Comparison of ENCODE assay signal across 1 cellular context in the genomic region with DNA sequence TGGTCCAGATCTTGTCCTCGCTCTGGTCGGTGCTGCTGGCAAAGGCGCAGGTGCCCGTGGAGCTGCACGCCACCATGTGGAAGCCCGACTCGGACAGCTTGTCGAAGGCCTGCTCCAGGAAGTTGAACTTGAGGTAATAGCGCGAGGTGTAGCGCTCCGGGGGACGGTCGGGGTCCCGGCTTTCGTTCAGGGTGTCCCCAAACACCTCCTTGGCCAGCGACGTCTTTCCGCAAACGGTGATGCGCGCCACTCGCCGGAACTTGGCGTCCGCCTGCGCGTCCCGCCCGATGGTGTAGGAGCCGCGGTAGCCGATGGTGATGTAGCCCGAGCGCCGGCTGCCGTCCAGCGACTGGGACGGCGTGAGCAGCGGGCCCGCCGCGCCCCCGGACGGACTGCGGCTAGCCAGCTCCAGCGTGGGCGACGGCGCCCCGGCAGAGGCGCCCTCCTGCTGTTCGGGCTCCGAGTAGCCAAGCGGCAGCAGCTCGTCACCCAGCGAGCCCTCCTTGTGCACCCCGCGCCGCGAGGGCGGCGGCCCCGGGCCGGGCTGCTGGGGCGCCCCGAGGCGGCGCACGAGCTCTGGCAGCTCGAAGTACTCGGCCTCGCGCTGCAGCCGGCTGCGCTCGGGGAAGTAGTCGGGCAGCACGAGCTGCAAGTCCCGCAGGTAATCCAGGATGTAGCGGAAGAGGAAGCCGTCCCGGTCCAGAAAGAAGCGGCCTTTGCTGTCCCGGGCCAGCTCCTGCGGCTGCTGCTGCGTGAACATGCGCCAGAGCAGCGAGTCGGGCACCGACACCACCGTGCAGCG.
TF ChIP-seq lines count a peak whose summit lies in the region.

No MANE protein-coding gene starts in this region.

TF ChIP-seq in HEK293, 187 proteins besides CTCF, POLR2A, EP300 and RAD21 (continued from another document and continues in another):
- TF ChIP-seq, protein P1, sequence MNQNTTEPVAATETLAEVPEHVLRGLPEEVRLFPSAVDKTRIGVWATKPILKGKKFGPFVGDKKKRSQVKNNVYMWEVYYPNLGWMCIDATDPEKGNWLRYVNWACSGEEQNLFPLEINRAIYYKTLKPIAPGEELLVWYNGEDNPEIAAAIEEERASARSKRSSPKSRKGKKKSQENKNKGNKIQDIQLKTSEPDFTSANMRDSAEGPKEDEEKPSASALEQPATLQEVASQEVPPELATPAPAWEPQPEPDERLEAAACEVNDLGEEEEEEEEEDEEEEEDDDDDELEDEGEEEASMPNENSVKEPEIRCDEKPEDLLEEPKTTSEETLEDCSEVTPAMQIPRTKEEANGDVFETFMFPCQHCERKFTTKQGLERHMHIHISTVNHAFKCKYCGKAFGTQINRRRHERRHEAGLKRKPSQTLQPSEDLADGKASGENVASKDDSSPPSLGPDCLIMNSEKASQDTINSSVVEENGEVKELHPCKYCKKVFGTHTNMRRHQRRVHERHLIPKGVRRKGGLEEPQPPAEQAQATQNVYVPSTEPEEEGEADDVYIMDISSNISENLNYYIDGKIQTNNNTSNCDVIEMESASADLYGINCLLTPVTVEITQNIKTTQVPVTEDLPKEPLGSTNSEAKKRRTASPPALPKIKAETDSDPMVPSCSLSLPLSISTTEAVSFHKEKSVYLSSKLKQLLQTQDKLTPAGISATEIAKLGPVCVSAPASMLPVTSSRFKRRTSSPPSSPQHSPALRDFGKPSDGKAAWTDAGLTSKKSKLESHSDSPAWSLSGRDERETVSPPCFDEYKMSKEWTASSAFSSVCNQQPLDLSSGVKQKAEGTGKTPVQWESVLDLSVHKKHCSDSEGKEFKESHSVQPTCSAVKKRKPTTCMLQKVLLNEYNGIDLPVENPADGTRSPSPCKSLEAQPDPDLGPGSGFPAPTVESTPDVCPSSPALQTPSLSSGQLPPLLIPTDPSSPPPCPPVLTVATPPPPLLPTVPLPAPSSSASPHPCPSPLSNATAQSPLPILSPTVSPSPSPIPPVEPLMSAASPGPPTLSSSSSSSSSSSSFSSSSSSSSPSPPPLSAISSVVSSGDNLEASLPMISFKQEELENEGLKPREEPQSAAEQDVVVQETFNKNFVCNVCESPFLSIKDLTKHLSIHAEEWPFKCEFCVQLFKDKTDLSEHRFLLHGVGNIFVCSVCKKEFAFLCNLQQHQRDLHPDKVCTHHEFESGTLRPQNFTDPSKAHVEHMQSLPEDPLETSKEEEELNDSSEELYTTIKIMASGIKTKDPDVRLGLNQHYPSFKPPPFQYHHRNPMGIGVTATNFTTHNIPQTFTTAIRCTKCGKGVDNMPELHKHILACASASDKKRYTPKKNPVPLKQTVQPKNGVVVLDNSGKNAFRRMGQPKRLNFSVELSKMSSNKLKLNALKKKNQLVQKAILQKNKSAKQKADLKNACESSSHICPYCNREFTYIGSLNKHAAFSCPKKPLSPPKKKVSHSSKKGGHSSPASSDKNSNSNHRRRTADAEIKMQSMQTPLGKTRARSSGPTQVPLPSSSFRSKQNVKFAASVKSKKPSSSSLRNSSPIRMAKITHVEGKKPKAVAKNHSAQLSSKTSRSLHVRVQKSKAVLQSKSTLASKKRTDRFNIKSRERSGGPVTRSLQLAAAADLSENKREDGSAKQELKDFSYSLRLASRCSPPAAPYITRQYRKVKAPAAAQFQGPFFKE (tag by site-specific recombination; IDR thresholded peaks at IDR 0.05; ENCODE audit: borderline replicate concordance), result no peak
- TF ChIP-seq ZNF174 (tag by site-specific recombination; IDR thresholded peaks at IDR 0.05), result no peak
- no peak for TF ChIP-seq ZNF155 (tag by site-specific recombination; IDR thresholded peaks at IDR 0.05)
- no peak for TF ChIP-seq ZNF660 (tag by site-specific recombination; IDR thresholded peaks at IDR 0.05)
- TF ChIP-seq ZNF555 (tag by site-specific recombination; conservative IDR thresholded peaks at IDR 0.05), result no peak
- no peak for TF ChIP-seq ZNF791 (tag by site-specific recombination; IDR thresholded peaks at IDR 0.05)
- TF ChIP-seq ZNF423 (tag by site-specific recombination; IDR thresholded peaks at IDR 0.05), result 0 out of 2 replicates have a peak, but pooled peaks have one; percentile 32
- no peak for TF ChIP-seq OVOL3 (tag by site-specific recombination; IDR thresholded peaks at IDR 0.05)
- no peak for TF ChIP-seq ZNF610 (tag by site-specific recombination; IDR thresholded peaks at IDR 0.05; ENCODE audit: borderline replicate concordance)
- TF ChIP-seq TCF7L2 (IDR thresholded peaks at IDR 0.05; ENCODE audit: borderline replicate concordance, low read depth, low read length), result no peak
- TF ChIP-seq ZNF16 (tag by site-specific recombination; IDR thresholded peaks at IDR 0.05; ENCODE audit: low read depth), result no peak
- peak; percentile 14; the same call in 1 of the 2 replicates for TF ChIP-seq SP7 (tag by site-specific recombination; IDR thresholded peaks at IDR 0.05)
- no peak for TF ChIP-seq ZNF544 (tag by site-specific recombination; IDR thresholded peaks at IDR 0.05)
- no peak for TF ChIP-seq HOXC10 (CRISPR knock-in tag; IDR thresholded peaks at IDR 0.05)
- no peak for TF ChIP-seq ZNF404 (tag by site-specific recombination; IDR thresholded peaks at IDR 0.05)
- TF ChIP-seq, protein P2, sequence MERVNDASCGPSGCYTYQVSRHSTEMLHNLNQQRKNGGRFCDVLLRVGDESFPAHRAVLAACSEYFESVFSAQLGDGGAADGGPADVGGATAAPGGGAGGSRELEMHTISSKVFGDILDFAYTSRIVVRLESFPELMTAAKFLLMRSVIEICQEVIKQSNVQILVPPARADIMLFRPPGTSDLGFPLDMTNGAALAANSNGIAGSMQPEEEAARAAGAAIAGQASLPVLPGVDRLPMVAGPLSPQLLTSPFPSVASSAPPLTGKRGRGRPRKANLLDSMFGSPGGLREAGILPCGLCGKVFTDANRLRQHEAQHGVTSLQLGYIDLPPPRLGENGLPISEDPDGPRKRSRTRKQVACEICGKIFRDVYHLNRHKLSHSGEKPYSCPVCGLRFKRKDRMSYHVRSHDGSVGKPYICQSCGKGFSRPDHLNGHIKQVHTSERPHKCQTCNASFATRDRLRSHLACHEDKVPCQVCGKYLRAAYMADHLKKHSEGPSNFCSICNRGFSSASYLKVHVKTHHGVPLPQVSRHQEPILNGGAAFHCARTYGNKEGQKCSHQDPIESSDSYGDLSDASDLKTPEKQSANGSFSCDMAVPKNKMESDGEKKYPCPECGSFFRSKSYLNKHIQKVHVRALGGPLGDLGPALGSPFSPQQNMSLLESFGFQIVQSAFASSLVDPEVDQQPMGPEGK (tag by site-specific recombination; IDR thresholded peaks at IDR 0.05), result no peak; the same call in 1 of the 2 replicates
- TF ChIP-seq, protein P3, sequence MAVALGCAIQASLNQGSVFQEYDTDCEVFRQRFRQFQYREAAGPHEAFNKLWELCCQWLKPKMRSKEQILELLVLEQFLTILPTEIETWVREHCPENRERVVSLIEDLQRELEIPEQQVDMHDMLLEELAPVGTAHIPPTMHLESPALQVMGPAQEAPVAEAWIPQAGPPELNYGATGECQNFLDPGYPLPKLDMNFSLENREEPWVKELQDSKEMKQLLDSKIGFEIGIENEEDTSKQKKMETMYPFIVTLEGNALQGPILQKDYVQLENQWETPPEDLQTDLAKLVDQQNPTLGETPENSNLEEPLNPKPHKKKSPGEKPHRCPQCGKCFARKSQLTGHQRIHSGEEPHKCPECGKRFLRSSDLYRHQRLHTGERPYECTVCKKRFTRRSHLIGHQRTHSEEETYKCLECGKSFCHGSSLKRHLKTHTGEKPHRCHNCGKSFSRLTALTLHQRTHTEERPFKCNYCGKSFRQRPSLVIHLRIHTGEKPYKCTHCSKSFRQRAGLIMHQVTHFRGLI (tag by site-specific recombination; IDR thresholded peaks at IDR 0.05), result no peak
- no peak for TF ChIP-seq GLI4 (tag by site-specific recombination; IDR thresholded peaks at IDR 0.05)
- no peak for TF ChIP-seq ZNF324 (tag by site-specific recombination; IDR thresholded peaks at IDR 0.05)
- TF ChIP-seq, protein P4, sequence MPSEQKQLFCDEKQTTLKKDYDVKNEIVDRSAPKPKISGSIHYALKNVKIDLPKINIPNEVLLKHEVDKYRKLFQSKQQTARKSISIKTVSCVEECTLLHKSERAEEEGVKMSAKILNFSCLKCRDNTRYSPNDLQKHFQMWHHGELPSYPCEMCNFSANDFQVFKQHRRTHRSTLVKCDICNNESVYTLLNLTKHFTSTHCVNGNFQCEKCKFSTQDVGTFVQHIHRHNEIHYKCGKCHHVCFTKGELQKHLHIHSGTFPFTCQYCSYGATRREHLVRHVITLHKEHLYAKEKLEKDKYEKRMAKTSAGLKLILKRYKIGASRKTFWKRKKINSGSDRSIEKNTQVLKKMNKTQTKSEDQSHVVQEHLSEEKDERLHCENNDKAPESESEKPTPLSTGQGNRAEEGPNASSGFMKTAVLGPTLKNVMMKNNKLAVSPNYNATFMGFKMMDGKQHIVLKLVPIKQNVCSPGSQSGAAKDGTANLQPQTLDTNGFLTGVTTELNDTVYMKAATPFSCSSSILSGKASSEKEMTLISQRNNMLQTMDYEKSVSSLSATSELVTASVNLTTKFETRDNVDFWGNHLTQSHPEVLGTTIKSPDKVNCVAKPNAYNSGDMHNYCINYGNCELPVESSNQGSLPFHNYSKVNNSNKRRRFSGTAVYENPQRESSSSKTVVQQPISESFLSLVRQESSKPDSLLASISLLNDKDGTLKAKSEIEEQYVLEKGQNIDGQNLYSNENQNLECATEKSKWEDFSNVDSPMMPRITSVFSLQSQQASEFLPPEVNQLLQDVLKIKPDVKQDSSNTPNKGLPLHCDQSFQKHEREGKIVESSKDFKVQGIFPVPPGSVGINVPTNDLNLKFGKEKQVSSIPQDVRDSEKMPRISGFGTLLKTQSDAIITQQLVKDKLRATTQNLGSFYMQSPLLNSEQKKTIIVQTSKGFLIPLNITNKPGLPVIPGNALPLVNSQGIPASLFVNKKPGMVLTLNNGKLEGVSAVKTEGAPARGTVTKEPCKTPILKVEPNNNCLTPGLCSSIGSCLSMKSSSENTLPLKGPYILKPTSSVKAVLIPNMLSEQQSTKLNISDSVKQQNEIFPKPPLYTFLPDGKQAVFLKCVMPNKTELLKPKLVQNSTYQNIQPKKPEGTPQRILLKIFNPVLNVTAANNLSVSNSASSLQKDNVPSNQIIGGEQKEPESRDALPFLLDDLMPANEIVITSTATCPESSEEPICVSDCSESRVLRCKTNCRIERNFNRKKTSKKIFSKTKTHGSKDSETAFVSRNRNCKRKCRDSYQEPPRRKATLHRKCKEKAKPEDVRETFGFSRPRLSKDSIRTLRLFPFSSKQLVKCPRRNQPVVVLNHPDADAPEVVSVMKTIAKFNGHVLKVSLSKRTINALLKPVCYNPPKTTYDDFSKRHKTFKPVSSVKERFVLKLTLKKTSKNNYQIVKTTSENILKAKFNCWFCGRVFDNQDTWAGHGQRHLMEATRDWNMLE (tag by site-specific recombination; conservative IDR thresholded peaks at IDR 0.05; ENCODE audit: low read depth), result no peak
- TF ChIP-seq ZNF571 (tag by site-specific recombination; IDR thresholded peaks at IDR 0.05), result no peak
- TF ChIP-seq ZNF10 (tag by site-specific recombination; IDR thresholded peaks at IDR 0.05), result no peak
- TF ChIP-seq, protein P5, sequence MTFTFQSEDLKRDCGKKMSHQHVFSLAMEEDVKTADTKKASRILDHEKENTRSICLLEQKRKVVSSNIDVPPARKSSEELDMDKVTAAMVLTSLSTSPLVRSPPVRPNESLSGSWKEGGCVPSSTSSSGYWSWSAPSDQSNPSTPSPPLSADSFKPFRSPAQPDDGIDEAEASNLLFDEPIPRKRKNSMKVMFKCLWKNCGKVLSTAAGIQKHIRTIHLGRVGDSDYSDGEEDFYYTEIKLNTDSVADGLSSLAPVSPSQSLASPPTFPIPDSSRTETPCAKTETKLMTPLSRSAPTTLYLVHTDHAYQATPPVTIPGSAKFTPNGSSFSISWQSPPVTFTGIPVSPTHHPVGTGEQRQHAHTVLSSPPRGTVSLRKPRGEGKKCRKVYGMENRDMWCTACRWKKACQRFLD (tag by site-specific recombination; IDR thresholded peaks at IDR 0.05), result no peak
- no peak for TF ChIP-seq GLIS1 (tag by site-specific recombination; IDR thresholded peaks at IDR 0.05)
- TF ChIP-seq, protein P6, sequence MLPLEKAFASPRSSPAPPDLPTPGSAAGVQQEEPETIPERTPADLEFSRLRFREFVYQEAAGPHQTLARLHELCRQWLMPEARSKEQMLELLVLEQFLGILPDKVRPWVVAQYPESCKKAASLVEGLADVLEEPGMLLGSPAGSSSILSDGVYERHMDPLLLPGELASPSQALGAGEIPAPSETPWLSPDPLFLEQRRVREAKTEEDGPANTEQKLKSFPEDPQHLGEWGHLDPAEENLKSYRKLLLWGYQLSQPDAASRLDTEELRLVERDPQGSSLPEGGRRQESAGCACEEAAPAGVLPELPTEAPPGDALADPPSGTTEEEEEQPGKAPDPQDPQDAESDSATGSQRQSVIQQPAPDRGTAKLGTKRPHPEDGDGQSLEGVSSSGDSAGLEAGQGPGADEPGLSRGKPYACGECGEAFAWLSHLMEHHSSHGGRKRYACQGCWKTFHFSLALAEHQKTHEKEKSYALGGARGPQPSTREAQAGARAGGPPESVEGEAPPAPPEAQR (tag by site-specific recombination; IDR thresholded peaks at IDR 0.05), result no peak
- TF ChIP-seq, protein P7, sequence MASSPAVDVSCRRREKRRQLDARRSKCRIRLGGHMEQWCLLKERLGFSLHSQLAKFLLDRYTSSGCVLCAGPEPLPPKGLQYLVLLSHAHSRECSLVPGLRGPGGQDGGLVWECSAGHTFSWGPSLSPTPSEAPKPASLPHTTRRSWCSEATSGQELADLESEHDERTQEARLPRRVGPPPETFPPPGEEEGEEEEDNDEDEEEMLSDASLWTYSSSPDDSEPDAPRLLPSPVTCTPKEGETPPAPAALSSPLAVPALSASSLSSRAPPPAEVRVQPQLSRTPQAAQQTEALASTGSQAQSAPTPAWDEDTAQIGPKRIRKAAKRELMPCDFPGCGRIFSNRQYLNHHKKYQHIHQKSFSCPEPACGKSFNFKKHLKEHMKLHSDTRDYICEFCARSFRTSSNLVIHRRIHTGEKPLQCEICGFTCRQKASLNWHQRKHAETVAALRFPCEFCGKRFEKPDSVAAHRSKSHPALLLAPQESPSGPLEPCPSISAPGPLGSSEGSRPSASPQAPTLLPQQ (tag by site-specific recombination; IDR thresholded peaks at IDR 0.05), result peak; percentile 29; the same call in 1 of the 2 replicates
- no peak for TF ChIP-seq SCRT2 (tag by site-specific recombination; IDR thresholded peaks at IDR 0.05)
- TF ChIP-seq, protein P8, sequence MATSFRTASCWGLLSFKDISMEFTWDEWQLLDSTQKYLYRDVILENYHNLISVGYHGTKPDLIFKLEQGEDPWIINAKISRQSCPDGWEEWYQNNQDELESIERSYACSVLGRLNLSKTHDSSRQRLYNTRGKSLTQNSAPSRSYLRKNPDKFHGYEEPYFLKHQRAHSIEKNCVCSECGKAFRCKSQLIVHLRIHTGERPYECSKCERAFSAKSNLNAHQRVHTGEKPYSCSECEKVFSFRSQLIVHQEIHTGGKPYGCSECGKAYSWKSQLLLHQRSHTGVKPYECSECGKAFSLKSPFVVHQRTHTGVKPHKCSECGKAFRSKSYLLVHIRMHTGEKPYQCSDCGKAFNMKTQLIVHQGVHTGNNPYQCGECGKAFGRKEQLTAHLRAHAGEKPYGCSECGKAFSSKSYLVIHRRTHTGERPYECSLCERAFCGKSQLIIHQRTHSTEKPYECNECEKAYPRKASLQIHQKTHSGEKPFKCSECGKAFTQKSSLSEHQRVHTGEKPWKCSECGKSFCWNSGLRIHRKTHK (tag by site-specific recombination; IDR thresholded peaks at IDR 0.05), result no peak
- TF ChIP-seq YY2 (tag by site-specific recombination; IDR thresholded peaks at IDR 0.05), result no peak
- TF ChIP-seq ZNF596 (tag by site-specific recombination; IDR thresholded peaks at IDR 0.05), result 0 out of 2 replicates have a peak, but pooled peaks have one; percentile 4
- no peak for TF ChIP-seq ZNF510 (tag by site-specific recombination; IDR thresholded peaks at IDR 0.05; ENCODE audit: insufficient replicate concordance)
- no peak for TF ChIP-seq ZIC2 (tag by site-specific recombination; IDR thresholded peaks at IDR 0.05)
- TF ChIP-seq ZNF707 (tag by site-specific recombination; IDR thresholded peaks at IDR 0.05), result no peak
- no peak for TF ChIP-seq ZNF394 (tag by site-specific recombination; IDR thresholded peaks at IDR 0.05; ENCODE audit: borderline replicate concordance)
